Comparison of ENCODE assay signal across 26 cellular contexts in genomic region chr5:64339776-64340175, GRCh38.
"Had no signal": no experiment of that assay in that cellular context is flagged by ENCODE, and none has a peak within 500 bp of the region (broad histone marks: within the 10 kb centered on the region; RNA-seq: fewer than 3 reads in every experiment).

No MANE protein-coding gene starts in this region.

- H3K9me3 Mint-ChIP-seq: activated CD4-positive, alpha-beta T cell treated with anti-CD3 and anti-CD28 coated beads, Interleukin-2, amount 10 ng/mL, durations not matched to agents 24 days and 14 days had no signal

- DNase-seq: activated CD4-positive, alpha-beta memory T cell treated with anti-CD3 and anti-CD28 coated beads for 36 hours; activated CD4-positive, alpha-beta T cell treated with anti-CD3 and anti-CD28 coated beads, Interleukin-2, amount 10 ng/mL, durations not matched to agents 24 days and 14 days; activated CD4-positive, CD25-positive, alpha-beta regulatory T cell treated with anti-CD3 and anti-CD28 coated beads, Interleukin-2, amount 50 U/mL, for 72 hours; activated CD8-positive, alpha-beta memory T cell treated with anti-CD3 and anti-CD28 coated beads, Interleukin-2, amount 50 U/mL, for 48 hours; activated gamma-delta T cell; activated naive CD4-positive, alpha-beta T cell treated with anti-CD3 and anti-CD28 coated beads, Interleukin-2, amount 50 U/mL, for 16 hours; activated T-cell treated with anti-CD3 and anti-CD28 coated beads, Interleukin-2, amount 50 U/mL, for 24 hours; amygdala; effector CD8-positive, alpha-beta T cell; erythroblast; foreskin fibroblast; heart left ventricle; hypothalamus; left lung; lower lobe of right lung; mesendoderm; mucosa of descending colon; right cardiac atrium; spleen; stimulated activated CD4-positive, alpha-beta T cell treated with anti-CD3 and anti-CD28 coated beads, Interleukin-2, amount 100 ng/mL, for 48 hours; stimulated activated naive CD4-positive, alpha-beta T cell treated with Interleukin-2 at 50 U/mL for 16 hours; T1000; WERI-Rb-1 had no signal

- H3K27ac Mint-ChIP-seq: activated CD4-positive, alpha-beta memory T cell treated with anti-CD3 and anti-CD28 coated beads for 36 hours; activated CD4-positive, alpha-beta T cell treated with anti-CD3 and anti-CD28 coated beads, Interleukin-2, amount 10 ng/mL, durations not matched to agents 24 days and 14 days; activated T-cell treated with anti-CD3 and anti-CD28 coated beads, Interleukin-2, amount 50 U/mL, for 24 hours; natural killer cell treated with Interleukin-12 subunit alpha and Interleukin-12 subunit beta and Interleukin-15 and Interleukin-18, amount 100 ng/mL, for 72 hours; T-helper 1 cell treated with Interleukin-12 subunit alpha and Interleukin-12 subunit beta and Interleukin-4 antibody, amounts not matched to agents 30 μg/mL and 1 μg/mL, for 36 hours had no signal

- H3K4me3 Mint-ChIP-seq: activated CD4-positive, alpha-beta memory T cell treated with anti-CD3 and anti-CD28 coated beads for 36 hours; activated CD4-positive, alpha-beta T cell treated with anti-CD3 and anti-CD28 coated beads, Interleukin-2, amount 10 ng/mL, durations not matched to agents 24 days and 14 days; activated T-cell treated with anti-CD3 and anti-CD28 coated beads, Interleukin-2, amount 50 U/mL, for 24 hours; natural killer cell treated with Interleukin-12 subunit alpha and Interleukin-12 subunit beta and Interleukin-15 and Interleukin-18, amount 100 ng/mL, for 72 hours; T-helper 1 cell treated with Interleukin-12 subunit alpha and Interleukin-12 subunit beta and Interleukin-4 antibody, amounts not matched to agents 30 μg/mL and 1 μg/mL, for 36 hours had no signal

- ATAC-seq: heart left ventricle; left lung; lower lobe of right lung; mucosa of descending colon; natural killer cell treated with Interleukin-12 subunit alpha and Interleukin-12 subunit beta and Interleukin-15 and Interleukin-18, amount 100 ng/mL, for 72 hours; right cardiac atrium had no signal

- H3K36me3 Mint-ChIP-seq: activated CD4-positive, alpha-beta memory T cell treated with anti-CD3 and anti-CD28 coated beads for 36 hours; natural killer cell treated with Interleukin-12 subunit alpha and Interleukin-12 subunit beta and Interleukin-15 and Interleukin-18, amount 100 ng/mL, for 72 hours had no signal

- H3K4me1 Mint-ChIP-seq: activated CD4-positive, alpha-beta T cell treated with anti-CD3 and anti-CD28 coated beads, Interleukin-2, amount 10 ng/mL, durations not matched to agents 24 days and 14 days had no signal

- H3K27me3 Mint-ChIP-seq: activated CD4-positive, alpha-beta memory T cell treated with anti-CD3 and anti-CD28 coated beads for 36 hours; activated CD4-positive, alpha-beta T cell treated with anti-CD3 and anti-CD28 coated beads, Interleukin-2, amount 10 ng/mL, durations not matched to agents 24 days and 14 days; activated T-cell treated with anti-CD3 and anti-CD28 coated beads, Interleukin-2, amount 50 U/mL, for 24 hours; natural killer cell treated with Interleukin-12 subunit alpha and Interleukin-12 subunit beta and Interleukin-15 and Interleukin-18, amount 100 ng/mL, for 72 hours had no signal

- H3K27ac ChIP-seq: heart left ventricle, left lung, lower lobe of right lung, spleen, tibial nerve, WERI-Rb-1 had no signal
